In genomic region chr2:88190808-88191721, GRCh38 we compare ENCODE assay signal across 8 cellular contexts. TPM values are rescaled to one million over a fixed set of nuclear protein-coding genes. Genes with fewer than 3 reads are reported as not detected.
DNase-seq lines count a peak whose midpoint lies in the region; ATAC-seq and TF ChIP-seq lines count a peak whose summit lies in the region.

No MANE protein-coding gene starts in this region.

- no peak overlapping the region for H3K9ac ChIP-seq in mammary epithelial cell (ENCODE audit: insufficient read depth, low read length)

- BruUV-seq in mammary epithelial cell (replicated peaks; lab: Mats Ljungman, UMichigan), result no TSS peak

- peak; percentile 62 for TF ChIP-seq CTCF in AG09319 (IDR thresholded peaks at IDR 0.05; ENCODE audit: low read depth, low read length)
- peak; percentile 70 for TF ChIP-seq CTCF in GM12864 (IDR thresholded peaks at IDR 0.05; ENCODE audit: low read depth, low read length, missing control alignments)
- TF ChIP-seq CTCF in mammary epithelial cell (conservative IDR thresholded peaks at IDR 0.05 in 1 of 2, IDR thresholded peaks at IDR 0.05 in 1 of 2; ENCODE audit: extremely low read depth in 1 of 2, insufficient read depth in 1 of 2, low read depth in 1 of 2, low read length in 2 of 2), result peak; percentile 57 to 77
- peak; percentile 45 to 65 (median 59) for TF ChIP-seq CTCF in right lobe of liver (IDR thresholded peaks at IDR 0.05)

- 66% methylated on average over 9 of the region's 11 CpGs for WGBS in mammary epithelial cell (ENCODE audit: low coverage, missing lambda C conversion rate)
- 46% methylated on average over 7 of the region's 11 CpGs for WGBS in right lobe of liver (ENCODE audit: insufficient coverage, low coverage, low lambda C conversion rate, missing lambda C conversion rate)

- no peaks in the 10 kb centered on the region for H3K4me1 ChIP-seq in mammary epithelial cell (ENCODE audit: insufficient read depth, low read length)
- H3K4me1 ChIP-seq in right lobe of liver, result no peaks in the 10 kb centered on the region

- dilution Hi-C loops in mammary epithelial cell (cut with HindIII; ENCODE audit: low sequenced_read_pairs), result no loop called here

- H3K27me3 ChIP-seq in mammary epithelial cell (ENCODE audit: insufficient read depth, low read length) (no peaks in the 10 kb centered on the region), right lobe of liver (no peaks in the 10 kb centered on the region)

- CTCF ChIA-PET in mammary epithelial cell (lab: Charles Lee; ENCODE audit: low non-redundant PET), result interaction anchor here (0.5 to 0.7 kb wide), 3 partner anchors 116 to 480 kb away, joined by 4 to 5 read pairs (median 5); no protein-coding TSS in a partner anchor

- TF ChIP-seq POLR2A in right lobe of liver (IDR thresholded peaks at IDR 0.05), result no peak

- H4K20me1 ChIP-seq in mammary epithelial cell (ENCODE audit: insufficient read depth, low read length), result no peaks in the 10 kb centered on the region

- H3K9me3 ChIP-seq in mammary epithelial cell (replicated peaks; ENCODE audit: insufficient read depth, low read length), result no peaks in the 10 kb centered on the region
- no peaks in the 10 kb centered on the region for H3K9me3 ChIP-seq in right lobe of liver

- H3K4me3 ChIP-seq in GM12864 (ENCODE audit: low read depth, low read length), result no peak overlapping the region
- no peak overlapping the region for H3K4me3 ChIP-seq in mammary epithelial cell (replicated peaks in 1 of 3; ENCODE audit: insufficient read depth in 1 of 3, low read depth in 2 of 3, low read length in 3 of 3)
- no peak overlapping the region for H3K4me3 ChIP-seq in right lobe of liver

- H3K4me2 ChIP-seq in mammary epithelial cell (ENCODE audit: insufficient read depth, low read depth, low read length), result no peak overlapping the region

- in situ Hi-C loops in mammary epithelial cell (cut with MboI; ENCODE audit: low sequenced_read_pairs in 2 of 2), result loop anchor here (10.0 to 25.0 kb wide), 5 partner anchors 114 to 471 kb away; partner anchors contain the start of gene FOXI3 (in 1 of the 2)

- no peaks in the 10 kb centered on the region for H3K79me2 ChIP-seq in mammary epithelial cell (ENCODE audit: insufficient read depth, low read length)

- DNase-seq in AG09319 (ENCODE audit: extremely low read depth, low read depth) (no peak), GM12864 (ENCODE audit: low read depth) (peak; percentile 12), NCI-H526 treated with DMSO at 0.1 percent for 48 hours (lab: John Stamatoyannopoulos, UW) (peak; percentile 28), mammary epithelial cell (peak; percentile 13), right lobe of liver (no peak)

- H3K36me3 ChIP-seq in mammary epithelial cell (ENCODE audit: insufficient read depth, low read length), result no peaks in the 10 kb centered on the region
- no peaks in the 10 kb centered on the region for H3K36me3 ChIP-seq in right lobe of liver

- H3K27ac ChIP-seq in mammary epithelial cell (ENCODE audit: insufficient read depth, low read depth, low read length) (no peak overlapping the region), right lobe of liver (no peak overlapping the region)

- ATAC-seq in right lobe of liver, result peak; percentile 63 to 68 (median 64)
- ATAC-seq in activated CD4-positive, CD25-positive, alpha-beta regulatory T cell treated with anti-CD3 and anti-CD28 coated beads, Interleukin-2, amount 50 U/mL, for 24 hours, result no peak
- no peak for ATAC-seq in GM21515 (IDR thresholded peaks at IDR 0.05; ENCODE audit: unreplicated experiment)
- ATAC-seq in GM19395 (IDR thresholded peaks at IDR 0.05; ENCODE audit: unreplicated experiment), result no peak

- H2AFZ ChIP-seq in mammary epithelial cell (ENCODE audit: low read depth, low read length), result no peak overlapping the region

- intact Hi-C loops in mammary epithelial cell (cut with micrococcal nuclease) (loop anchor here (1.0 to 5.0 kb wide), 5 partner anchors 22 to 264 kb away; no protein-coding TSS in a partner anchor), right lobe of liver (cut with DNase I) (loop anchor here in 1 of 2 donors (10.0 kb wide), 1 partner anchor 124 kb away; no protein-coding TSS in a partner anchor)

RNA-seq across cellular contexts. Expression of gene THNSL2, which starts 20.9 kb away (rescaled TPM):
- total RNA-seq in mammary epithelial cell, result 10 to 100 TPM in 1 of 2 donors, 1 to 10 TPM in 1; 2.4 to 28.5 TPM
- polyA plus RNA-seq in mammary epithelial cell, result 0.08 TPM
- not detected for polyA minus RNA-seq in mammary epithelial cell
- 10 to 100 TPM; 21.2 to 69.9 (median 29.7) TPM for total RNA-seq in right lobe of liver

Comparison
In these comparisons a context has a peak if more than half of its experiments do, and no peak if none do; other contexts are left out.
1. DNase-seq: peak in GM12864 (single experiment), NCI-H526 treated with DMSO at 0.1 percent for 48 hours (single experiment) and mammary epithelial cell (single experiment); none in AG09319 (single experiment) and right lobe of liver (0 of 3).
2. ATAC-seq: peak in right lobe of liver (4 of 4); none in activated CD4-positive, CD25-positive, alpha-beta regulatory T cell treated with anti-CD3 and anti-CD28 coated beads, Interleukin-2, amount 50 U/mL, for 24 hours (0 of 2), GM21515 (single experiment) and GM19395 (single experiment).
3. Peak in every context shown above with its lines, with median percentiles within 50 percentile points of each other: CTCF ChIP-seq.